In genomic region chr1:227920426-227920825, GRCh38 we compare ENCODE assay signal across 17 cellular contexts. TPM values are rescaled to one million over a fixed set of nuclear protein-coding genes. Genes with fewer than 3 reads are reported as not detected.
DNase-seq lines count a peak whose midpoint lies in the region; ATAC-seq and TF ChIP-seq lines count a peak whose summit lies in the region.
"Had no signal": no experiment of that assay in that cellular context is flagged by ENCODE, and none has a peak within 500 bp of the region (broad histone marks: within the 10 kb centered on the region; RNA-seq: fewer than 3 reads in every experiment).

No MANE protein-coding gene starts in this region.

- H3K4me1 ChIP-seq in right atrium auricular region, result no peaks in the 10 kb centered on the region
- peaks cover 23% of the 10 kb centered on the region for H3K4me1 ChIP-seq in smooth muscle cell (ENCODE audit: low read depth)
- no peaks in the 10 kb centered on the region for H3K4me1 ChIP-seq in body of pancreas

- H3K27me3 Mint-ChIP-seq in glutamatergic neuron (ENCODE audit: unreplicated experiment), result peaks cover 15% of the 10 kb centered on the region
- H3K27me3 Mint-ChIP-seq in naive thymus-derived CD8-positive, alpha-beta T cell, result no peaks in the 10 kb centered on the region
- H3K27me3 Mint-ChIP-seq: B cell had no signal

- DNase-seq in Right ventricle myocardium superior (peak; percentile 27), right atrium auricular region (ENCODE audit: low spot score) (no peak), WERI-Rb-1 (no peak), glutamatergic neuron (no peak), smooth muscle cell (lab: John Stamatoyannopoulos, UW; ENCODE audit: unreplicated experiment) (no peak), body of pancreas (no peak)
- DNase-seq in naive thymus-derived CD8-positive, alpha-beta T cell, result no peak
- DNase-seq: 8988T; Calu3; CD8-positive, alpha-beta T cell; DMS79 treated with DMSO at 0.1 percent for 48 hours; GF-D8; HCEC 1CT had no signal

- peaks cover 22% of the 10 kb centered on the region for H3K4me1 Mint-ChIP-seq in glutamatergic neuron (ENCODE audit: low read depth, unreplicated experiment)
- H3K4me1 Mint-ChIP-seq in naive thymus-derived CD8-positive, alpha-beta T cell, result peaks cover 0 to 6% (median 0%) of the 10 kb centered on the region in 4 donors
- H3K4me1 Mint-ChIP-seq: B cell had no signal

- no peaks in the 10 kb centered on the region for H3K79me2 ChIP-seq in smooth muscle cell (ENCODE audit: low read depth)

- no peak for TF ChIP-seq CTCF in right atrium auricular region (IDR thresholded peaks at IDR 0.05)
- TF ChIP-seq CTCF in WERI-Rb-1 (IDR thresholded peaks at IDR 0.05; ENCODE audit: low read depth, low read length), result no peak
- no peak for TF ChIP-seq CTCF in glutamatergic neuron (IDR thresholded peaks at IDR 0.05; ENCODE audit: partially characterized antibody, unreplicated experiment)
- TF ChIP-seq CTCF in smooth muscle cell (IDR thresholded peaks at IDR 0.05; ENCODE audit: borderline replicate concordance, insufficient read depth, poor library complexity, severe bottlenecking), result no peak
- TF ChIP-seq CTCF in body of pancreas (IDR thresholded peaks at IDR 0.05), result no peak

- peak overlapping the region; percentile 61 for H3K4me2 ChIP-seq in smooth muscle cell
- H3K4me2 ChIP-seq: BLaER1 treated with 17β-estradiol and CSF1 and Interleukin-3, amounts not matched to agents 10 nM and 100 nM had no signal

- no peak for TF ChIP-seq POLR2A in body of pancreas (IDR thresholded peaks at IDR 0.05)

- H3K9me3 Mint-ChIP-seq in glutamatergic neuron (ENCODE audit: unreplicated experiment), result peaks cover 19% of the 10 kb centered on the region
- H3K9me3 Mint-ChIP-seq in naive thymus-derived CD8-positive, alpha-beta T cell, result no peaks in the 10 kb centered on the region
- H3K9me3 Mint-ChIP-seq: CD8-positive, alpha-beta T cell had no signal

- peak overlapping the region; percentile 74 for H3K27ac Mint-ChIP-seq in glutamatergic neuron (ENCODE audit: unreplicated experiment)
- no peak overlapping the region for H3K27ac Mint-ChIP-seq in naive thymus-derived CD8-positive, alpha-beta T cell
- H3K27ac Mint-ChIP-seq: B cell; CD8-positive, alpha-beta T cell had no signal

- no peak overlapping the region for H3K9ac ChIP-seq in smooth muscle cell (ENCODE audit: low read depth)
- H3K9ac ChIP-seq: BLaER1 treated with 17β-estradiol and CSF1 and Interleukin-3, amounts not matched to agents 10 nM and 100 nM had no signal

- H3K27me3 ChIP-seq in right atrium auricular region, result no peaks in the 10 kb centered on the region
- no peaks in the 10 kb centered on the region for H3K27me3 ChIP-seq in WERI-Rb-1 (ENCODE audit: insufficient read depth, low read depth, severe bottlenecking)
- no peaks in the 10 kb centered on the region for H3K27me3 ChIP-seq in smooth muscle cell (ENCODE audit: low read depth)
- no peaks in the 10 kb centered on the region for H3K27me3 ChIP-seq in body of pancreas
- H3K27me3 ChIP-seq: BLaER1 treated with 17β-estradiol and CSF1 and Interleukin-3, amounts not matched to agents 10 nM and 100 nM had no signal

- POLR2A ChIA-PET in naive thymus-derived CD8-positive, alpha-beta T cell (lab: Charles Lee), result no interaction called here

- 93% methylated on average over 11 of the region's 11 CpGs for WGBS in smooth muscle cell (ENCODE audit: low lambda C conversion rate)
- WGBS in body of pancreas, 2 donors, result 87 to 94% methylated on average over 10 of the region's 11 CpGs

- no peak for ATAC-seq in Right ventricle myocardium superior (ENCODE audit: poor library complexity)
- ATAC-seq in body of pancreas, result no peak
- ATAC-seq in naive thymus-derived CD8-positive, alpha-beta T cell, result no peak
- ATAC-seq: CD8-positive, alpha-beta T cell had no signal

- no peak overlapping the region for H3K4me3 ChIP-seq in right atrium auricular region
- no peak overlapping the region for H3K4me3 ChIP-seq in WERI-Rb-1 (ENCODE audit: low read depth, low read length)
- H3K4me3 ChIP-seq in smooth muscle cell, result no peak overlapping the region
- no peak overlapping the region for H3K4me3 ChIP-seq in body of pancreas
- H3K4me3 ChIP-seq: BLaER1 treated with 17β-estradiol and CSF1 and Interleukin-3, amounts not matched to agents 10 nM and 100 nM had no signal

- H2AFZ ChIP-seq in smooth muscle cell (ENCODE audit: low read depth), result no peak overlapping the region

- intact Hi-C loops in Right ventricle myocardium superior (cut with DNase I) (no loop called here), body of pancreas (cut with DNase I) (no loop called here)

- H4K20me1 ChIP-seq in smooth muscle cell (ENCODE audit: low read depth), result no peaks in the 10 kb centered on the region

- H3K36me3 Mint-ChIP-seq in glutamatergic neuron (ENCODE audit: unreplicated experiment), result peaks cover 4% of the 10 kb centered on the region
- no peaks in the 10 kb centered on the region for H3K36me3 Mint-ChIP-seq in naive thymus-derived CD8-positive, alpha-beta T cell
- H3K36me3 Mint-ChIP-seq: CD8-positive, alpha-beta T cell had no signal

- H3K4me3 Mint-ChIP-seq in glutamatergic neuron (ENCODE audit: unreplicated experiment), result no peak overlapping the region
- H3K4me3 Mint-ChIP-seq in naive thymus-derived CD8-positive, alpha-beta T cell, result no peak overlapping the region
- H3K4me3 Mint-ChIP-seq: B cell; CD8-positive, alpha-beta T cell had no signal

- H3K36me3 ChIP-seq in right atrium auricular region (no peaks in the 10 kb centered on the region), WERI-Rb-1 (no peaks in the 10 kb centered on the region), smooth muscle cell (ENCODE audit: low read depth) (no peaks in the 10 kb centered on the region), body of pancreas (replicated peaks in 1 of 2; ENCODE audit: insufficient read depth in 1 of 2, low read depth in 2 of 2) (no peaks in the 10 kb centered on the region)
- H3K36me3 ChIP-seq: BLaER1 treated with 17β-estradiol and CSF1 and Interleukin-3, amounts not matched to agents 10 nM and 100 nM had no signal

- H3K9me3 ChIP-seq in right atrium auricular region, result no peaks in the 10 kb centered on the region
- no peaks in the 10 kb centered on the region for H3K9me3 ChIP-seq in WERI-Rb-1 (ENCODE audit: severe bottlenecking)
- no peaks in the 10 kb centered on the region for H3K9me3 ChIP-seq in smooth muscle cell (replicated peaks; ENCODE audit: low read depth)
- H3K9me3 ChIP-seq in body of pancreas, result no peaks in the 10 kb centered on the region
- H3K9me3 ChIP-seq: BLaER1 treated with 17β-estradiol and CSF1 and Interleukin-3, amounts not matched to agents 10 nM and 100 nM had no signal

- no peaks in the 10 kb centered on the region for H3F3A ChIP-seq in smooth muscle cell (ENCODE audit: low read depth)

- H3K27ac ChIP-seq in right atrium auricular region (no peak overlapping the region), WERI-Rb-1 (peak overlapping the region; percentile 82), smooth muscle cell (ENCODE audit: low read depth) (no peak overlapping the region), body of pancreas (no peak overlapping the region)
- H3K27ac ChIP-seq: BLaER1 treated with 17β-estradiol and CSF1 and Interleukin-3, amounts not matched to agents 10 nM and 100 nM had no signal

RNA-seq across cellular contexts. Expression of gene WNT9A, which starts 27.3 kb away (rescaled TPM):
- total RNA-seq in Right ventricle myocardium superior, result 0.59 TPM
- total RNA-seq in right atrium auricular region, result 1 to 10 TPM in 1 of 2 donors, under 1 TPM in 1; 0.78 to 2.2 TPM
- 13.8 TPM for total RNA-seq in glutamatergic neuron (ENCODE audit: unreplicated experiment)
- 1.1 and 2.6 TPM in 2 replicates for total RNA-seq in smooth muscle cell
- polyA plus RNA-seq in smooth muscle cell, result 0.03 and 0.76 TPM in 2 replicates
- 1 to 10 TPM in 1 of 2 donors, under 1 TPM in 1; 0.66 to 2.1 TPM for total RNA-seq in body of pancreas
- not detected for total RNA-seq in naive thymus-derived CD8-positive, alpha-beta T cell
- not detected for polyA plus RNA-seq in naive thymus-derived CD8-positive, alpha-beta T cell
- total RNA-seq: A673; B cell; CD8-positive, alpha-beta T cell; HT-29 had no signal
